ENCODE assay signal across 1 cellular context in genomic region chr2:42404666-42405065, GRCh38.
TF ChIP-seq lines count a peak whose summit lies in the region.

No MANE protein-coding gene starts in this region.

TF ChIP-seq in K562, 482 proteins besides CTCF, POLR2A, EP300 and RAD21 (continued from another document):
- TF ChIP-seq SIN3B (IDR thresholded peaks at IDR 0.05; ENCODE audit: low read depth): no peak
- no peak for TF ChIP-seq HDAC2 (IDR thresholded peaks at IDR 0.05)
- no peak for TF ChIP-seq ZNF766 (CRISPR knock-in tag; conservative IDR thresholded peaks at IDR 0.05)
- no peak for TF ChIP-seq ZNF124 (CRISPR knock-in tag; IDR thresholded peaks at IDR 0.05)
- no peak for TF ChIP-seq ZNF354B (CRISPR knock-in tag; IDR thresholded peaks at IDR 0.05)
- TF ChIP-seq CREB1 (IDR thresholded peaks at IDR 0.05): no peak
- TF ChIP-seq CREB1 (CRISPR knock-in tag; IDR thresholded peaks at IDR 0.05): no peak
- TF ChIP-seq FOXP1 (CRISPR knock-in tag; IDR thresholded peaks at IDR 0.05): no peak
- TF ChIP-seq FOXJ2 (tag; IDR thresholded peaks at IDR 0.05): no peak
- no peak for TF ChIP-seq SNRNP70 (optimal IDR thresholded peaks at IDR 0.05; ENCODE audit: low read depth, low read length)
- TF ChIP-seq FUS (optimal IDR thresholded peaks at IDR 0.05; ENCODE audit: low read depth, low read length): no peak
